Comparison of ENCODE assay signal across 8 cellular contexts in the genomic region with DNA sequence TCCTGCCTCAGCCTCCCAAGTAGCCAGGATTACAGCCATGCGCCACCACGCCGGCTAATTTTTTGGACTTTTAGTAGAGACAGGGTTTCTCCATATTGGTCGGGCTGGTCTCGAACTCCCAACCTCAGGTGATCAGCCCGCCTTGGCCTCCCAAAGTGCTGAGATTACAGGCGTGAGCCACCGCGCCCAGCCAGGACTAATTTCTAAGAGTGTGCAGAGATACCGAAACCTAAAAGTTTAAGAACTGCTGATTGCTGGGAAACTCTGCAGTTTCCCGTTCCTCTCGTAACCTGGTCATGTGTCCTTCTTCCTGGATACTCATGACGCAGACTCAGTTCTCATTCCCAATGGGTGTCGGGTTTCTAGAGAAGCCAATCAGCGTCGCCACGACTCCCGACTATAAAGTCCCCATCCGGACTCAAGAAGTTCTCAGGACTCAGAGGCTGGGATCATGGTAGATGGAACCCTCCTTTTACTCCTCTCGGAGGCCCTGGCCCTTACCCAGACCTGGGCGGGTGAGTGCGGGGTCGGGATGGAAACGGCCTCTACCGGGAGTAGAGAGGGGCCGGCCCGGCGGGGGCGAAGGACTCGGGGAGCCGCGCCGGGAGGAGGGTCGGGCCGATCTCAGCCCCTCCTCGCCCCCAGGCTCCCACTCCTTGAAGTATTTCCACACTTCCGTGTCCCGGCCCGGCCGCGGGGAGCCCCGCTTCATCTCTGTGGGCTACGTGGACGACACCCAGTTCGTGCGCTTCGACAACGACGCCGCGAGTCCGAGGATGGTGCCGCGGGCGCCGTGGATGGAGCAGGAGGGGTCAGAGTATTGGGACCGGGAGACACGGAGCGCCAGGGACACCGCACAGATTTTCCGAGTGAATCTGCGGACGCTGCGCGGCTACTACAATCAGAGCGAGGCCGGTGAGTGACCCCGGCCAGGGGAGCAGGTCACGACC. TPM values are rescaled to one million over a fixed set of nuclear protein-coding genes. Genes with fewer than 3 reads are reported as not detected.
DNase-seq lines count a peak whose midpoint lies in the region; TF ChIP-seq lines count a peak whose summit lies in the region.

HLA-E (plus strand) TSS at position 429 of the 950 bp plus-strand sequence; CDS start at position 452, 23 bp downstream.

- TF ChIP-seq CTCF in GM20000 (IDR thresholded peaks at IDR 0.05; ENCODE audit: extremely low read depth, missing control alignments) (no peak), OCI-LY1 (IDR thresholded peaks at IDR 0.05; ENCODE audit: low read length) (no peak), epithelial cell of esophagus (IDR thresholded peaks at IDR 0.05; ENCODE audit: insufficient read depth, low read depth, low read length, missing control alignments) (no peak)

- H3K4me1 ChIP-seq in OCI-LY1 (ENCODE audit: insufficient read depth, low read length, severe bottlenecking): peaks cover 17% of the 10 kb centered on the region
- peaks cover 44% of the 10 kb centered on the region for H3K4me1 ChIP-seq in mononuclear cell (ENCODE audit: insufficient read depth, low read length)

- H3K9me3 ChIP-seq in OCI-LY1 (ENCODE audit: low read length) (no peaks in the 10 kb centered on the region), mononuclear cell (ENCODE audit: low read depth, low read length) (no peaks in the 10 kb centered on the region)

- no peaks in the 10 kb centered on the region for H3K9me2 ChIP-seq in OCI-LY1 (ENCODE audit: low read depth, low read length)

- no peak within 1 kb of the TSS for H3K27ac ChIP-seq in OCI-LY1 (ENCODE audit: low read depth, low read length, poor library complexity, severe bottlenecking)

- DNase-seq in COLO829 (ENCODE audit: low spot score): peak; percentile 96
- DNase-seq in GM20000 (ENCODE audit: low spot score): peak; percentile 93
- DNase-seq in HT1080 (ENCODE audit: low read depth): peak; percentile 96
- DNase-seq in activated T-cell treated with anti-CD3 and anti-CD28 coated beads for 24 hours (ENCODE audit: low read depth): peak; percentile 87
- DNase-seq in epithelial cell of esophagus (ENCODE audit: low read depth): peak; percentile 100
- DNase-seq in stimulated activated CD8-positive, alpha-beta memory T cell treated with anti-CD3 and anti-CD28 coated beads, Interleukin-4, amount 100 ng/mL, for 1 hour (ENCODE audit: low read depth in 2 of 2, low spot score in 1 of 2): peak; percentile 66 to 77

- H3K4me2 ChIP-seq in OCI-LY1 (ENCODE audit: low read length): peak within 1 kb of the TSS; percentile 84

- 0 out of 2 replicates have a peak, but pooled peaks cover 16% of the 10 kb centered on the region for H3K27me3 ChIP-seq in OCI-LY1 (ENCODE audit: insufficient read depth, low read length)
- H3K27me3 ChIP-seq in mononuclear cell (ENCODE audit: insufficient read depth, low read length): no peaks in the 10 kb centered on the region

- H3K9ac ChIP-seq in OCI-LY1 (ENCODE audit: low read length): peak within 1 kb of the TSS; percentile 54; the same call in 1 of the 2 replicates

- H4K20me1 ChIP-seq in OCI-LY1 (ENCODE audit: insufficient read depth, low read length): no peaks in the 10 kb centered on the region

- H3F3A ChIP-seq in OCI-LY1 (ENCODE audit: insufficient read depth, low read length): no peaks in the 10 kb centered on the region

- H2AFZ ChIP-seq in OCI-LY1 (ENCODE audit: low read length): no peak within 1 kb of the TSS

- no peaks in the 10 kb centered on the region for H3K36me3 ChIP-seq in OCI-LY1 (ENCODE audit: insufficient read depth, low read length)

- H3K79me2 ChIP-seq in OCI-LY1 (ENCODE audit: insufficient read depth, low read length): no peaks in the 10 kb centered on the region

- peak within 1 kb of the TSS; percentile 61 for H3K4me3 ChIP-seq in OCI-LY1 (ENCODE audit: low read depth, low read length, poor library complexity, severe bottlenecking)
- H3K4me3 ChIP-seq in epithelial cell of esophagus (ENCODE audit: low read length): peak within 1 kb of the TSS; percentile 81
- H3K4me3 ChIP-seq in mononuclear cell (ENCODE audit: low read length): peak within 1 kb of the TSS; percentile 100

RNA-seq across cellular contexts. Expression of gene HLA-E, which starts in this region (rescaled TPM):
- 51.5 and 51.9 TPM in 2 replicates for total RNA-seq in HT1080 (2014; rRNA removed; shearing (Covaris generic))
- 47.0 and 48.4 TPM in 2 replicates for polyA plus RNA-seq in HT1080 (2015; cell fraction: cytosol; rRNA removed)
- polyA plus RNA-seq in HT1080 (2015; cell fraction: nucleus; rRNA removed): 68.8 and 79.0 TPM in 2 replicates
- total RNA-seq in mononuclear cell: 1,812 TPM

Comparison
In these comparisons a context has a peak if more than half of its experiments do, and no peak if none do; other contexts are left out.
1. RNA of gene HLA-E (total RNA-seq): 1,812 TPM in mononuclear cell (single experiment); 51.5 to 51.9 TPM in HT1080; every median in the first group is over 10 times any median in the second.
2. Peak in every context shown above with its lines, with median percentiles within 50 percentile points of each other: DNase-seq and H3K4me3 ChIP-seq.